Comparison of ENCODE assay signal across 1 cellular context in the genomic region with DNA sequence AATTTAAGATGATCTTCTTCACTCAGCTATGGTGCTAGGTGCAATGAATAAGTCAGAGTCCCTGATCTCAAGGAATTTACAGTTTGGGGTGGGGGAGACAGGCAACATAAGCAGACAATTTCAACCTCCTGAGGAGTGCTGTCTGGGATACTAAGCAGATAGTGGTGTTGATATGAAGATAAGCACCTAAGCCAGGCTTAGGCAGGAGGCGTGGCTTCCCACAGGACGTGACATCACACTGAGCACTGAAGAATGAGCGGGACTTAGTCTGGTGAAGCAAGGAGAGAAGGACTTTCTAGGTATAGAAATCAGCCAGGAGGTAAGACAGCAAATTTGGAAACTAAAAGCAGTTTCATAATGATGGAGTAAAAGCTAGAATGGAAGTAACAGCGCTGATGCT.
TF ChIP-seq lines count a peak whose summit lies in the region.

No MANE protein-coding gene starts in this region.

TF ChIP-seq in HCT116, 20 proteins besides CTCF, POLR2A, EP300 and RAD21:
- TF ChIP-seq, protein P1, sequence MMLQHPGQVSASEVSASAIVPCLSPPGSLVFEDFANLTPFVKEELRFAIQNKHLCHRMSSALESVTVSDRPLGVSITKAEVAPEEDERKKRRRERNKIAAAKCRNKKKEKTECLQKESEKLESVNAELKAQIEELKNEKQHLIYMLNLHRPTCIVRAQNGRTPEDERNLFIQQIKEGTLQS (IDR thresholded peaks at IDR 0.05) = no peak
- TF ChIP-seq, protein P2, sequence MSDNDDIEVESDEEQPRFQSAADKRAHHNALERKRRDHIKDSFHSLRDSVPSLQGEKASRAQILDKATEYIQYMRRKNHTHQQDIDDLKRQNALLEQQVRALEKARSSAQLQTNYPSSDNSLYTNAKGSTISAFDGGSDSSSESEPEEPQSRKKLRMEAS (IDR thresholded peaks at IDR 0.05) = no peak
- TF ChIP-seq ZNF274 (IDR thresholded peaks at IDR 0.05; ENCODE audit: low read depth, low read length) = no peak
- TF ChIP-seq SRF (IDR thresholded peaks at IDR 0.05; ENCODE audit: low read depth) = no peak
